In the genomic region with DNA sequence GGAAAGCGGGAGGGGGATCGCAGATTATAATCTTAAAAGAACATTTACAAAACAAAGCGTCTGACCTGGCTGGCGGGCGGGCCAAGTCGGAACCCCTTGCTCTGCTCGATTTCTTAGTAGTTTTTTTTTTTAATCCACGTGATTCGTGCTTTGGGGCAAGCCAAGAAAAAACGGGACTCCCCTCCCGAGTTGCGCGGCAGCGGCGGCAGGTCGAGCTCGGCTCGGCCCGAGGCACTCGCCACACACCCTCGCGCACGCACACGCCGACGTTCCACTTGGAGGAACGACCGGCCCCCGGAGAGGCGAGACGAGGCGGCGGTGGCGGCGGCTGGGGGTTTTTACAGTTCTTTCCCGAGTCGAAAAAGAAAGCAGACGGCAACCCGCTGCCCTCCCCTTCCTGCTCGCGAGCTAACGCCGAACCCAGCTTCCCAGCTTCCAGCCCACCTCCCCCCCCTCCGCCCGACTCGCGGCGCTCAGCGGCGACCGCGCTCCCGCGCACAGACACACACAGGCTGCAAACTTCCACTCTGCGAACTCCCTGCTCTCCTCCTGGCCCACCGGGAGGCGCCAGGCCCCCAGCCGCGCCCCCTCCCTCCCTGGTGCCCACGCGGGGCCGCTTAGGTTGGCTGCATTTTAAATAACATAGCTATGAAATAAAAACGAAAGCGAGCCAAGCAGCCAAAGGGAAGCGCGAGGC, we compare ENCODE assay signal across 8 cellular contexts. TPM values are rescaled to one million over a fixed set of nuclear protein-coding genes. Genes with fewer than 3 reads are reported as not detected.
DNase-seq lines count a peak whose midpoint lies in the region; ATAC-seq, FAIRE-seq and TF ChIP-seq lines count a peak whose summit lies in the region.

No MANE protein-coding gene starts in this region.

- no peak for TF ChIP-seq POLR2A in GM12891 (IDR thresholded peaks at IDR 0.05; ENCODE audit: low read depth, low read length)

- H3K4me3 ChIP-seq in cardiac muscle cell: peak overlapping the region; percentile 83

- H3K9me3 ChIP-seq in cardiac muscle cell (ENCODE audit: low read depth): no peaks in the 10 kb centered on the region

- H3K27me3 ChIP-seq in cardiac muscle cell: peaks cover 21% of the 10 kb centered on the region

- FAIRE-seq in GM12891 (lab: Jason Lieb, UNC): peak; percentile 64

- peaks cover 27% of the 10 kb centered on the region for H3K4me1 ChIP-seq in cardiac muscle cell (ENCODE audit: low read depth)

- no peak for TF ChIP-seq CTCF in cardiac muscle cell (IDR thresholded peaks at IDR 0.05; ENCODE audit: low read depth, low read length)

- intact Hi-C loops in posterior vena cava (cut with DNase I): loop anchor here in 1 of 2 donors (5.0 kb wide), 1 partner anchor 171 kb away; no protein-coding TSS in a partner anchor

- no peak for ATAC-seq in HG03095 (IDR thresholded peaks at IDR 0.05; ENCODE audit: unreplicated experiment)

- peak overlapping the region; percentile 72 for H3K27ac ChIP-seq in cardiac muscle cell

- H3K36me3 ChIP-seq in cardiac muscle cell: no peaks in the 10 kb centered on the region

- DNase-seq in GM12891 (ENCODE audit: insufficient read length, low spot score) (no peak), OCI-M1 (lab: John Stamatoyannopoulos, UW) (peak; percentile 68), cardiac muscle cell (ENCODE audit: low read depth in 1 of 2, low spot score in 1 of 2) (peak; percentile 57 to 66), posterior vena cava (ENCODE audit: low spot score) (peak; percentile 87), DMS79 treated with DMSO at 0.1 percent for 48 hours (lab: John Stamatoyannopoulos, UW) (no peak), NCI-H526 treated with DMSO at 0.1 percent for 48 hours (lab: John Stamatoyannopoulos, UW) (no peak)
- peak; percentile 75 for DNase-seq in activated naive CD4-positive, alpha-beta T cell treated with Interleukin-2 at 50 U/mL for 16 hours

TF ChIP-seq in GM12891, 5 proteins besides CTCF, POLR2A, EP300 and RAD21:
- TF ChIP-seq POU2F2 (IDR thresholded peaks at IDR 0.05; ENCODE audit: low read depth, low read length) (no peak), TAF1 (IDR thresholded peaks at IDR 0.05; ENCODE audit: low read depth, low read length) (no peak), SPI1 (IDR thresholded peaks at IDR 0.05; ENCODE audit: low read depth, low read length) (no peak), PAX5 (IDR thresholded peaks at IDR 0.05; ENCODE audit: insufficient read depth, low read length, severe bottlenecking) (no peak), POLR2AphosphoS5 (IDR thresholded peaks at IDR 0.05; ENCODE audit: low read depth, low read length) (no peak)

RNA-seq across cellular contexts. Expression of gene BCOR, which starts 1.2 kb away (rescaled TPM):
- 5.5 TPM for polyA plus RNA-seq in GM12891 (2012; ENCODE audit: low read depth, missing spikeins)
- total RNA-seq in cardiac muscle cell: 56.3 and 90.5 TPM in 2 replicates
- polyA plus RNA-seq in cardiac muscle cell: 30.0 and 43.1 TPM in 2 replicates
- total RNA-seq in posterior vena cava: 10 to 100 TPM; 22.8 to 23.7 TPM

Comparison
In these comparisons a context has a peak if more than half of its experiments do, and no peak if none do; other contexts are left out.
1. DNase-seq: peak in OCI-M1 (single experiment), activated naive CD4-positive, alpha-beta T cell treated with Interleukin-2 at 50 U/mL for 16 hours (single experiment), cardiac muscle cell (2 of 2) and posterior vena cava (single experiment); none in GM12891 (single experiment), DMS79 treated with DMSO at 0.1 percent for 48 hours (single experiment) and NCI-H526 treated with DMSO at 0.1 percent for 48 hours (single experiment).